ENCODE assay signal across 17 cellular contexts in genomic region chr19:3547767-3548282, GRCh38. TPM values are rescaled to one million over a fixed set of nuclear protein-coding genes. Genes with fewer than 3 reads are reported as not detected.
DNase-seq lines count a peak whose midpoint lies in the region; ATAC-seq and TF ChIP-seq lines count a peak whose summit lies in the region.
"Had no signal": no experiment of that assay in that cellular context is flagged by ENCODE, and none has a peak within 500 bp of the region (broad histone marks: within the 10 kb centered on the region; RNA-seq: fewer than 3 reads in every experiment).

No MANE protein-coding gene starts in this region.

- no peak overlapping the region for H3K4me3 Mint-ChIP-seq in CD4-positive, alpha-beta T cell
- no peak overlapping the region for H3K4me3 Mint-ChIP-seq in chondrocyte (ENCODE audit: unreplicated experiment)

- H3K27ac Mint-ChIP-seq in CD4-positive, alpha-beta T cell = no peak overlapping the region
- H3K27ac Mint-ChIP-seq in chondrocyte (ENCODE audit: unreplicated experiment) = no peak overlapping the region

- H4K20me1 ChIP-seq in KMS-11 (ENCODE audit: insufficient read depth) = no peaks in the 10 kb centered on the region
- peaks cover 13% of the 10 kb centered on the region for H4K20me1 ChIP-seq in osteoblast (ENCODE audit: insufficient read depth, low read length)

- DNase-seq in CD4-positive, alpha-beta T cell = no peak
- DNase-seq in chondrocyte (ENCODE audit: low spot score) (peak; percentile 95), osteoblast (ENCODE audit: insufficient read length, low spot score, missing footprints) (peak; percentile 75), HuH-7.5 (ENCODE audit: low spot score) (no peak), dedifferentiated amniotic fluid mesenchymal stem cell (ENCODE audit: extremely low spot score) (no peak)
- no peak for DNase-seq in stimulated activated CD4-positive, alpha-beta T cell treated with anti-CD3 and anti-CD28 coated beads, Interleukin-4, amount 100 ng/mL, for 4 hours
- DNase-seq: COR-L47, DMS153, NCI-H1105 treated with DMSO at 0.1 percent for 48 hours, NCI-H1930, NCI-H2171, NCI-H446 treated with DMSO at 0.1 percent for 48 hours, NCI-H774 had no signal

- H3K4me2 ChIP-seq in KMS-11 (no peak overlapping the region), osteoblast (ENCODE audit: insufficient read depth, low read length) (no peak overlapping the region)
- H3K4me2 ChIP-seq: BLaER1 had no signal

- no peaks in the 10 kb centered on the region for H3K36me3 ChIP-seq in KMS-11 (ENCODE audit: insufficient read depth)
- H3K36me3 ChIP-seq in osteoblast (ENCODE audit: insufficient read depth, low read length) = peaks cover 12% of the 10 kb centered on the region

- peak; percentile 4 for TF ChIP-seq CTCF in CD4-positive, alpha-beta T cell (IDR thresholded peaks at IDR 0.05)
- TF ChIP-seq CTCF in KMS-11 (conservative IDR thresholded peaks at IDR 0.05; ENCODE audit: low read depth, low read length) (peak; percentile 20; the same call in 1 of the 2 replicates), chondrocyte (IDR thresholded peaks at IDR 0.05) (peak; percentile 17), osteoblast (IDR thresholded peaks at IDR 0.05; ENCODE audit: extremely low read depth, low read depth, low read length) (no peak)

- H3K27ac ChIP-seq in CD4-positive, alpha-beta T cell (ENCODE audit: low read depth, low read length) = no peak overlapping the region
- H3K27ac ChIP-seq in KMS-11 = no peak overlapping the region
- H3K27ac ChIP-seq in osteoblast (ENCODE audit: low read depth, low read length) = no peak overlapping the region
- H3K27ac ChIP-seq: BLaER1 had no signal

- peaks cover 20% of the 10 kb centered on the region for H3K4me1 Mint-ChIP-seq in CD4-positive, alpha-beta T cell (ENCODE audit: low read depth)
- H3K4me1 Mint-ChIP-seq in chondrocyte (ENCODE audit: low read depth) = no peaks in the 10 kb centered on the region

- H3K4me1 ChIP-seq in KMS-11 (ENCODE audit: low read depth, poor library complexity, severe bottlenecking) (no peaks in the 10 kb centered on the region), osteoblast (ENCODE audit: insufficient read depth, low read length) (peaks cover 3% of the 10 kb centered on the region)

- no peaks in the 10 kb centered on the region for H3K27me3 Mint-ChIP-seq in CD4-positive, alpha-beta T cell
- H3K27me3 Mint-ChIP-seq in chondrocyte (ENCODE audit: low read depth) = no peaks in the 10 kb centered on the region

- H3K27me3 ChIP-seq in CD4-positive, alpha-beta T cell (ENCODE audit: control insufficient read depth, insufficient read depth, low read length) = no peaks in the 10 kb centered on the region
- no peaks in the 10 kb centered on the region for H3K27me3 ChIP-seq in KMS-11 (ENCODE audit: insufficient read depth, low read depth)
- no peaks in the 10 kb centered on the region for H3K27me3 ChIP-seq in osteoblast (ENCODE audit: insufficient read depth, low read length)
- H3K27me3 ChIP-seq: BLaER1 had no signal

- CTCF ChIA-PET in CD4-positive, alpha-beta T cell (lab: Charles Lee) = interaction anchor here (1.0 to 1.1 kb wide), 2 partner anchors 9 to 26 kb away, joined by 3 read pairs; no protein-coding TSS in a partner anchor

- intact Hi-C loops in CD4-positive, alpha-beta T cell (cut with DNase I, micrococcal nuclease) = loop anchor here (5.0 kb wide), 2 partner anchors 39 to 41 kb away; partner anchors contain the start of genes FZR1 (in 1 of the 2) and GIPC3 (in 1 of the 2)

- no peak for ATAC-seq in CD4-positive, alpha-beta T cell (ENCODE audit: poor library complexity)
- ATAC-seq in GM21381 (IDR thresholded peaks at IDR 0.05; ENCODE audit: unreplicated experiment) = no peak

- no peak overlapping the region for H3K4me3 ChIP-seq in KMS-11 (IDR thresholded peaks at IDR 0.05; ENCODE audit: insufficient read depth, low read depth, low read length)
- H3K4me3 ChIP-seq in osteoblast (ENCODE audit: insufficient read depth, low read length) = no peak overlapping the region
- H3K4me3 ChIP-seq: BLaER1 had no signal

- no peak overlapping the region for H3K9ac ChIP-seq in KMS-11
- H3K9ac ChIP-seq: BLaER1 had no signal

- H2AFZ ChIP-seq in KMS-11 (ENCODE audit: low read depth) (no peak overlapping the region), osteoblast (ENCODE audit: low read length) (no peak overlapping the region)

- H3K9me3 ChIP-seq in CD4-positive, alpha-beta T cell (ENCODE audit: control insufficient read depth, low read length) = no peaks in the 10 kb centered on the region
- no peaks in the 10 kb centered on the region for H3K9me3 ChIP-seq in osteoblast (ENCODE audit: low read depth, low read length)
- H3K9me3 ChIP-seq: BLaER1 had no signal

- H3K79me2 ChIP-seq in KMS-11 (ENCODE audit: insufficient read depth, low read depth) (no peaks in the 10 kb centered on the region), osteoblast (ENCODE audit: insufficient read depth, low read length) (peaks cover 19% of the 10 kb centered on the region)

- H3K9me3 Mint-ChIP-seq in CD4-positive, alpha-beta T cell = no peaks in the 10 kb centered on the region
- no peaks in the 10 kb centered on the region for H3K9me3 Mint-ChIP-seq in chondrocyte (ENCODE audit: low read depth)

- peaks cover 29% of the 10 kb centered on the region for H3K36me3 Mint-ChIP-seq in CD4-positive, alpha-beta T cell (ENCODE audit: low read depth)
- H3K36me3 Mint-ChIP-seq in chondrocyte (ENCODE audit: low read depth) = peaks cover 3% of the 10 kb centered on the region

- POLR2A ChIA-PET in CD4-positive, alpha-beta T cell (lab: Charles Lee) = interaction anchor here (0.7 to 1.3 kb wide), 2 partner anchors 9 to 10 kb away, joined by 3 read pairs; no protein-coding TSS in a partner anchor

RNA-seq across cellular contexts. Expression of gene TEKTIP1, which starts 8.9 kb away (rescaled TPM):
- total RNA-seq in CD4-positive, alpha-beta T cell = 1 to 10 TPM; 5.7 to 6.0 TPM
- total RNA-seq in chondrocyte (0.35 to 0.65 TPM (median 0.56 TPM) in 3 replicates), osteoblast (not detected in 2 replicates)
- total RNA-seq: RPMI7951 had no signal

RNA-seq across cellular contexts. Expression of gene MFSD12, which starts 9.6 kb away (rescaled TPM):
- 10 to 100 TPM; 62.5 to 65.0 TPM for total RNA-seq in CD4-positive, alpha-beta T cell
- total RNA-seq in chondrocyte (65.8 to 101 TPM (median 98.4 TPM) in 3 replicates), osteoblast (92.5 and 104 TPM in 2 replicates)

RNA-seq across cellular contexts. Expression of gene HMG20B, which starts 24.9 kb away (rescaled TPM):
- 10 to 100 TPM; 34.3 to 36.6 TPM for total RNA-seq in CD4-positive, alpha-beta T cell
- 60.9 to 69.3 TPM (median 68.2 TPM) in 3 replicates for total RNA-seq in chondrocyte
- total RNA-seq in osteoblast = 57.2 and 65.9 TPM in 2 replicates

RNA-seq across cellular contexts. Expression of gene GIPC3, which starts 37.5 kb away (rescaled TPM):
- total RNA-seq in CD4-positive, alpha-beta T cell = 1 to 10 TPM; 1.1 TPM
- 0.15 to 3.3 TPM (median 2.2 TPM) in 3 replicates for total RNA-seq in chondrocyte
- under 0.01 TPM in 1 of 2 replicates, not detected in the other for total RNA-seq in osteoblast

RNA-seq across cellular contexts. Expression of gene FZR1, which starts 41.7 kb away (rescaled TPM):
- total RNA-seq in CD4-positive, alpha-beta T cell = 100 to 1,000 TPM; 109 to 116 TPM
- total RNA-seq in chondrocyte (35.0 to 37.6 TPM (median 36.5 TPM) in 3 replicates), osteoblast (36.6 and 39.5 TPM in 2 replicates)

Comparison
In these comparisons a context has a peak if more than half of its experiments do, and no peak if none do; other contexts are left out.
1. DNase-seq: peak in chondrocyte (single experiment) and osteoblast (single experiment); none in CD4-positive, alpha-beta T cell (0 of 10), stimulated activated CD4-positive, alpha-beta T cell treated with anti-CD3 and anti-CD28 coated beads, Interleukin-4, amount 100 ng/mL, for 4 hours (0 of 2), HuH-7.5 (single experiment) and dedifferentiated amniotic fluid mesenchymal stem cell (single experiment).